ENCODE assay signal across 11 cellular contexts in genomic region chr19:44476559-44477408, GRCh38. TPM values are rescaled to one million over a fixed set of nuclear protein-coding genes. Genes with fewer than 3 reads are reported as not detected.
DNase-seq lines count a peak whose midpoint lies in the region; ATAC-seq and TF ChIP-seq lines count a peak whose summit lies in the region.
"Had no signal": no experiment of that assay in that cellular context is flagged by ENCODE, and none has a peak within 500 bp of the region (broad histone marks: within the 10 kb centered on the region; RNA-seq: fewer than 3 reads in every experiment).

No MANE protein-coding gene starts in this region.

- no peak overlapping the region for H3K4me3 Mint-ChIP-seq in mesothelial cell of epicardium
- no peak overlapping the region for H3K4me3 Mint-ChIP-seq in WTC11

- CTCF ChIA-PET in WTC11 (lab: Charles Lee): no interaction called here

- intact Hi-C loops in body of pancreas (cut with DNase I): no loop called here

- peak; percentile 5 for DNase-seq in NCI-H1092 treated with DMSO at 0.1 percent for 48 hours (lab: John Stamatoyannopoulos, UW)
- no peak for DNase-seq in NCI-H1092 (lab: John Stamatoyannopoulos, UW)
- DNase-seq in KBM-7: peak; percentile 50
- peak; percentile 23 for DNase-seq in astrocyte of the hippocampus (ENCODE audit: low read depth, low spot score)
- DNase-seq in mesothelial cell of epicardium (ENCODE audit: low spot score in 2 of 2, unreplicated experiment in 2 of 2): no peak
- DNase-seq in WTC11 (ENCODE audit: low spot score): no peak
- no peak for DNase-seq in body of pancreas
- DNase-seq in stimulated activated CD4-positive, alpha-beta T cell treated with anti-CD3 and anti-CD28 coated beads, Interleukin-4, amount 100 ng/mL, for 24 hours: no peak
- DNase-seq: amniotic stem cell had no signal

- WGBS in body of pancreas, 2 donors: 93 to 94% methylated on average over 7 of the region's 7 CpGs

- no peak overlapping the region for H3K4me3 ChIP-seq in body of pancreas
- H3K4me3 ChIP-seq: SJSA1 had no signal

- H3K9me3 Mint-ChIP-seq in mesothelial cell of epicardium (peaks cover 87% of the 10 kb centered on the region), WTC11 (peaks cover 98% of the 10 kb centered on the region)

- POLR2A ChIA-PET in WTC11 (lab: Charles Lee): no interaction called here

- H3K27ac ChIP-seq in body of pancreas: no peak overlapping the region
- H3K27ac ChIP-seq: SJSA1 had no signal

- ATAC-seq in WTC11 (no peak), body of pancreas (no peak)

- H3K27me3 Mint-ChIP-seq in mesothelial cell of epicardium (ENCODE audit: low read depth) (no peaks in the 10 kb centered on the region), WTC11 (ENCODE audit: low read depth) (peaks cover 47% of the 10 kb centered on the region)

- TF ChIP-seq CTCF in mesothelial cell of epicardium (IDR thresholded peaks at IDR 0.05; ENCODE audit: unreplicated experiment) (no peak), WTC11 (IDR thresholded peaks at IDR 0.05) (no peak), body of pancreas (IDR thresholded peaks at IDR 0.05) (no peak)

- H3K27ac Mint-ChIP-seq in mesothelial cell of epicardium: peak overlapping the region; percentile 62
- no peak overlapping the region for H3K27ac Mint-ChIP-seq in WTC11

- peaks cover 0 to 95% (median 21%) of the 10 kb centered on the region in 3 donors for H3K9me3 ChIP-seq in body of pancreas

- TF ChIP-seq POLR2A in body of pancreas (IDR thresholded peaks at IDR 0.05): no peak

- H3K4me1 ChIP-seq in body of pancreas: no peaks in the 10 kb centered on the region
- H3K4me1 ChIP-seq: SJSA1 had no signal

- H3K36me3 ChIP-seq in body of pancreas (replicated peaks in 1 of 2; ENCODE audit: insufficient read depth in 1 of 2, low read depth in 2 of 2): peaks cover 30 to 34% of the 10 kb centered on the region in 2 donors

- H3K27me3 ChIP-seq in body of pancreas: no peaks in the 10 kb centered on the region
- H3K27me3 ChIP-seq: SJSA1 had no signal

- H3K36me3 Mint-ChIP-seq in mesothelial cell of epicardium (peaks cover 98% of the 10 kb centered on the region), WTC11 (peaks cover 99% of the 10 kb centered on the region)

- no peaks in the 10 kb centered on the region for H3K4me1 Mint-ChIP-seq in mesothelial cell of epicardium
- H3K4me1 Mint-ChIP-seq in WTC11: no peaks in the 10 kb centered on the region

- in situ Hi-C loops in KBM-7 (cut with MboI; ENCODE audit: low pct_unique_long_range_greater_than_20kb, low sequenced_read_pairs): no loop called here

TF ChIP-seq in WTC11, 78 proteins besides CTCF, POLR2A, EP300 and RAD21:
- TF ChIP-seq HMGA2 (CRISPR knock-in tag; IDR thresholded peaks at IDR 0.05) (no peak), ETV6 (CRISPR knock-in tag; IDR thresholded peaks at IDR 0.05) (no peak), PRRX2 (CRISPR knock-in tag; IDR thresholded peaks at IDR 0.05) (no peak), E2F5 (CRISPR knock-in tag; IDR thresholded peaks at IDR 0.05) (no peak), E2F4 (CRISPR knock-in tag; IDR thresholded peaks at IDR 0.05; ENCODE audit: borderline replicate concordance, low read depth) (no peak)

RNA-seq across cellular contexts. Expression of gene ZNF180, which starts 23.5 kb away (rescaled TPM):
- total RNA-seq in mesothelial cell of epicardium (13.0 to 14.3 TPM (median 13.1 TPM) in 3 replicates), WTC11 (2021) (7.5 to 9.3 TPM (median 8.9 TPM) in 3 replicates), body of pancreas (10 to 100 TPM in 1 of 2 donors, 1 to 10 TPM in 1; 2.6 to 12.2 TPM)

RNA-seq across cellular contexts. Expression of gene ZNF229, which starts 28.5 kb away (rescaled TPM):
- total RNA-seq in mesothelial cell of epicardium (5.4 to 7.0 TPM (median 6.0 TPM) in 3 replicates), WTC11 (2021) (1.8 to 2.4 TPM (median 2.2 TPM) in 3 replicates), body of pancreas (1 to 10 TPM in 1 of 2 donors, under 1 TPM in 1; 0.99 to 2.6 TPM)

RNA-seq across cellular contexts. Expression of gene CEACAM20, which starts 52.7 kb away (rescaled TPM):
- not detected in 3 replicates for total RNA-seq in mesothelial cell of epicardium
- not detected in 3 replicates for total RNA-seq in WTC11 (2021)
- not detected for total RNA-seq in body of pancreas
- total RNA-seq: kidney epithelial cell had no signal

Comparison
In these comparisons a context has a peak if more than half of its experiments do, and no peak if none do; other contexts are left out.
1. DNase-seq: peak in NCI-H1092 treated with DMSO at 0.1 percent for 48 hours (single experiment), KBM-7 (single experiment) and astrocyte of the hippocampus (single experiment); none in NCI-H1092 (single experiment), mesothelial cell of epicardium (0 of 2), WTC11 (single experiment), body of pancreas (0 of 4) and stimulated activated CD4-positive, alpha-beta T cell treated with anti-CD3 and anti-CD28 coated beads, Interleukin-4, amount 100 ng/mL, for 24 hours (single experiment).